Comparison of ENCODE assay signal across 12 cellular contexts in the genomic region with DNA sequence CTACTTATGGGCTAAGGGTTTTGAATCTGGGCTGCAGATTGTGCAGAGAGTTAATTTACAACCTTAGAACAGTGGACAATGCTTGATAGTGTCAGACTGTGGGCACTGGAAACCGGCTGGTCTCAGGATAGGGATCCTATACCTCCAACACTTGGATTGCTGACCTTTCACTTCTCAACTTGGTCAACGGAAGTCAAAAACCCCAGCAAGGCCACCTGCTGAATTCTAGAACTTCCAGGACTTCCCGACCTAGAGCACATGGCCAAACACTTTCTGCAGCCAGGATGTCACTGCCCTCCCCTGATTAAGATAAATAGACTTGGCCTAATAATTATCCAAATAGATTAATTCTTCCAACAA. TPM values are rescaled to one million over a fixed set of nuclear protein-coding genes. Genes with fewer than 3 reads are reported as not detected.
A peak's percentile ranks its signal among the peaks of the same experiment; 100 is the strongest.
DNase-seq lines count a peak whose midpoint lies in the region; ATAC-seq and TF ChIP-seq lines count a peak whose summit lies in the region.
"Had no signal": no experiment of that assay in that cellular context is flagged by ENCODE, and none has a peak within 500 bp of the region (broad histone marks: within the 10 kb centered on the region; RNA-seq: fewer than 3 reads in every experiment).

No MANE protein-coding gene starts in this region.

- peak overlapping the region; percentile 94 for H3K4me3 Mint-ChIP-seq in CD8-positive, alpha-beta T cell

- no peaks in the 10 kb centered on the region for H3K9me2 ChIP-seq in Loucy (replicated peaks; ENCODE audit: low read depth, low read length)

- H3K79me2 ChIP-seq in Loucy (ENCODE audit: insufficient read depth, low read length), result no peaks in the 10 kb centered on the region

- H3K9ac ChIP-seq in Loucy (ENCODE audit: low read depth, low read length, poor library complexity, severe bottlenecking), result peak overlapping the region; percentile 75
- no peak overlapping the region for H3K9ac ChIP-seq in rectal smooth muscle tissue (ENCODE audit: low read length)

- peak overlapping the region; percentile 97 for H3K27ac Mint-ChIP-seq in CD8-positive, alpha-beta T cell

- intact Hi-C loops in CD8-positive, alpha-beta T cell (cut with DNase I, micrococcal nuclease), result loop anchor here (1.0 to 5.0 kb wide), 5 partner anchors 14 to 557 kb away; partner anchors contain the start of genes DDX20 (in 1 of the 2) and KCNA3 (in 1 of the 2)

- H3K27me3 ChIP-seq in CD8-positive, alpha-beta T cell (ENCODE audit: insufficient read depth, low read length), result no peaks in the 10 kb centered on the region
- no peaks in the 10 kb centered on the region for H3K27me3 ChIP-seq in Loucy (ENCODE audit: insufficient read depth, low read length, poor library complexity, severe bottlenecking)
- H3K27me3 ChIP-seq in effector memory CD4-positive, alpha-beta T cell (replicated peaks; ENCODE audit: control insufficient read depth, insufficient read depth, low read length, poor library complexity, severe bottlenecking), result no peaks in the 10 kb centered on the region
- peaks cover 6% of the 10 kb centered on the region for H3K27me3 ChIP-seq in rectal smooth muscle tissue (ENCODE audit: control insufficient read depth, insufficient read depth, low read length)

- no peaks in the 10 kb centered on the region for H3K27me3 Mint-ChIP-seq in CD8-positive, alpha-beta T cell (ENCODE audit: low read depth)

- H3K9me3 Mint-ChIP-seq in CD8-positive, alpha-beta T cell, result no peaks in the 10 kb centered on the region

- H4K20me1 ChIP-seq in Loucy (ENCODE audit: insufficient read depth, low read length, poor library complexity, severe bottlenecking), result no peaks in the 10 kb centered on the region

- ATAC-seq in CD8-positive, alpha-beta T cell, result no peak
- ATAC-seq in GM21786 (IDR thresholded peaks at IDR 0.05; ENCODE audit: unreplicated experiment), result no peak
- ATAC-seq in HG02610 (IDR thresholded peaks at IDR 0.05; ENCODE audit: unreplicated experiment), result no peak
- ATAC-seq: HCT116 had no signal

- CTCF ChIA-PET in CD8-positive, alpha-beta T cell (lab: Charles Lee), result interaction anchor here (1.2 to 15.0 kb wide), 4 partner anchors 9 to 199 kb away, joined by 3 to 429 read pairs (median 37); partner anchors contain the start of gene CHI3L2

- H2AFZ ChIP-seq in Loucy (ENCODE audit: low read length), result no peak overlapping the region

- H3K4me2 ChIP-seq in Loucy (ENCODE audit: low read depth, low read length, poor library complexity, severe bottlenecking), result no peak overlapping the region

- peaks cover 52% of the 10 kb centered on the region for H3K36me3 Mint-ChIP-seq in CD8-positive, alpha-beta T cell

- no peak for DNase-seq in CD8-positive, alpha-beta T cell
- DNase-seq in effector memory CD4-positive, alpha-beta T cell, result no peak
- DNase-seq in ureter (ENCODE audit: low spot score), result no peak
- DNase-seq in NCI-H526 treated with DMSO at 0.1 percent for 48 hours (lab: John Stamatoyannopoulos, UW), result no peak
- DNase-seq: Caco-2, NCI-H345 had no signal

- peak overlapping the region; percentile 93 for H3K4me3 ChIP-seq in CD8-positive, alpha-beta T cell (ENCODE audit: low read depth, low read length)
- no peak overlapping the region for H3K4me3 ChIP-seq in Loucy (ENCODE audit: low read length, poor library complexity, severe bottlenecking)
- H3K4me3 ChIP-seq in effector memory CD4-positive, alpha-beta T cell (ENCODE audit: insufficient read depth, low read depth, low read length, poor library complexity, severe bottlenecking), result peak overlapping the region; percentile 71
- H3K4me3 ChIP-seq in rectal smooth muscle tissue (ENCODE audit: low read length), result peak overlapping the region; percentile 45

- no peaks in the 10 kb centered on the region for H3F3A ChIP-seq in Loucy (ENCODE audit: low read depth)

- POLR2A ChIA-PET in CD8-positive, alpha-beta T cell (lab: Charles Lee), result interaction anchor here (1.5 to 15.4 kb wide), 3 partner anchors 11 to 145 kb away, joined by 5 to 430 read pairs (median 66); partner anchors contain the start of gene CHI3L2

- TF ChIP-seq CTCF in CD8-positive, alpha-beta T cell (IDR thresholded peaks at IDR 0.05), result no peak
- no peak for TF ChIP-seq CTCF in Loucy (conservative IDR thresholded peaks at IDR 0.05; ENCODE audit: low read length)

- no peaks in the 10 kb centered on the region for H3K9me3 ChIP-seq in CD8-positive, alpha-beta T cell (ENCODE audit: low read length)
- no peaks in the 10 kb centered on the region for H3K9me3 ChIP-seq in Loucy (ENCODE audit: insufficient read depth, low read depth, low read length)
- H3K9me3 ChIP-seq in effector memory CD4-positive, alpha-beta T cell (ENCODE audit: control insufficient read depth, low read length), result no peaks in the 10 kb centered on the region
- H3K9me3 ChIP-seq: Caco-2 had no signal

- H3K4me1 ChIP-seq in CD8-positive, alpha-beta T cell (ENCODE audit: insufficient read depth, low read length), result peaks cover 54% of the 10 kb centered on the region
- H3K4me1 ChIP-seq in Loucy (ENCODE audit: insufficient read depth, low read length, poor library complexity, severe bottlenecking) (peaks cover 82% of the 10 kb centered on the region), rectal smooth muscle tissue (ENCODE audit: control insufficient read depth, insufficient read depth, low read length) (no peaks in the 10 kb centered on the region)
- peaks cover 63% of the 10 kb centered on the region for H3K4me1 ChIP-seq in effector memory CD4-positive, alpha-beta T cell (ENCODE audit: control insufficient read depth, insufficient read depth, low read length, poor library complexity, severe bottlenecking)

- H3K36me3 ChIP-seq in CD8-positive, alpha-beta T cell (ENCODE audit: insufficient read depth, low read length), result peaks cover 30% of the 10 kb centered on the region
- H3K36me3 ChIP-seq in Loucy (ENCODE audit: insufficient read depth, low read length) (no peaks in the 10 kb centered on the region), rectal smooth muscle tissue (ENCODE audit: control insufficient read depth, insufficient read depth, low read length) (peaks cover 3% of the 10 kb centered on the region)
- H3K36me3 ChIP-seq in effector memory CD4-positive, alpha-beta T cell (ENCODE audit: control insufficient read depth, insufficient read depth, low read length), result peaks cover 29% of the 10 kb centered on the region

- H3K27ac ChIP-seq in CD8-positive, alpha-beta T cell (ENCODE audit: low read depth, low read length), result peak overlapping the region; percentile 55
- peak overlapping the region; percentile 92 for H3K27ac ChIP-seq in effector memory CD4-positive, alpha-beta T cell (ENCODE audit: insufficient read depth, low read length, poor library complexity, severe bottlenecking)
- no peak overlapping the region for H3K27ac ChIP-seq in rectal smooth muscle tissue (ENCODE audit: low read depth, low read length)

- peaks cover 70% of the 10 kb centered on the region for H3K4me1 Mint-ChIP-seq in CD8-positive, alpha-beta T cell (ENCODE audit: low read depth)

RNA-seq across cellular contexts. Expression of gene DENND2D, which starts 0.3 kb away (rescaled TPM):
- 10 to 100 TPM; 50.5 to 50.8 TPM for total RNA-seq in CD8-positive, alpha-beta T cell
- total RNA-seq in ureter, result 134 TPM

RNA-seq across cellular contexts. Expression of gene CHI3L2, which starts 26.7 kb away (rescaled TPM):
- total RNA-seq in CD8-positive, alpha-beta T cell, result 1 to 10 TPM; 7.1 to 8.7 TPM
- 4.6 TPM for total RNA-seq in ureter
- total RNA-seq: astrocyte, Caco-2 had no signal
